ENCODE assay signal across 6 cellular contexts in the genomic region with DNA sequence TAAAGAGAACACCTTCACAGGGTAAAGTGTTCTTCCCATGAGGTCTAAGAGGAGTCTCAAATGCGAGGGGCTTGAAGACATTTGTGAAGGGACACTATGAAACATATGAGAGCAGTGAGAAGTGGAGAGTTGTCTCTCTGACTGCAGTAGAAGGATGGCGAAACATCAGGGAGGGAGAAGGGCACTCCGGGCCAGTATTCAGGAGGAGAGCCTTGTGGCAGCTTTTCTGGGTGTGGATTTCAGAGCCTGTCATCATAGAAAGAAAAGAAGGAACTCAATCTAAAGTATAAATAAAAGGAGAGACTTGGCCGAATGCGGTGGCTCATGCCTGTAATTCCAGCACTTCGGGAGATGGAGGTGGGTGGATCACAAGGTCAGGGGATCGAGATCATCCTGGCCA.
"Had no signal": no experiment of that assay in that cellular context is flagged by ENCODE, and none has a peak within 500 bp of the region (broad histone marks: within the 10 kb centered on the region; RNA-seq: fewer than 3 reads in every experiment).

No MANE protein-coding gene starts in this region.

- H3K27ac ChIP-seq: GM23248, HL-60 had no signal

- DNase-seq: GM23248, GOT3, H9, HCEC 1CT had no signal

- ATAC-seq: HepG2 had no signal

- H3K9ac ChIP-seq: GM23248 had no signal

- H3K4me3 ChIP-seq: GM23248 had no signal
